In genomic region chr7:131300078-131300477, GRCh38 we compare ENCODE assay signal across 26 cellular contexts. TPM values are rescaled to one million over a fixed set of nuclear protein-coding genes. Genes with fewer than 3 reads are reported as not detected.
DNase-seq lines count a peak whose midpoint lies in the region; ATAC-seq and TF ChIP-seq lines count a peak whose summit lies in the region.
"Had no signal": no experiment of that assay in that cellular context is flagged by ENCODE, and none has a peak within 500 bp of the region (broad histone marks: within the 10 kb centered on the region; RNA-seq: fewer than 3 reads in every experiment).

No MANE protein-coding gene starts in this region.

- H2AFZ ChIP-seq in GM23338 = no peak overlapping the region
- no peak overlapping the region for H2AFZ ChIP-seq in H9 (ENCODE audit: low read length)
- H2AFZ ChIP-seq in mammary epithelial cell (ENCODE audit: low read depth, low read length) = no peak overlapping the region

- H2BK20ac ChIP-seq in H9 (ENCODE audit: low read depth, low read length, poor library complexity, severe bottlenecking) = no peak overlapping the region

- DNase-seq in GM23338 (ENCODE audit: low spot score) = no peak
- no peak for DNase-seq in H9
- no peak for DNase-seq in WTC11 (ENCODE audit: low spot score)
- no peak for DNase-seq in psoas muscle
- no peak for DNase-seq in activated naive CD4-positive, alpha-beta T cell treated with anti-CD3 and anti-CD28 coated beads, Interleukin-2, amount 50 U/mL, for 16 hours
- no peak for DNase-seq in mammary epithelial cell
- DNase-seq: 8988T; ACHN; BE2C; C1 segment of cervical spinal cord; CD4-positive, alpha-beta memory T cell; CD4-positive, CD25-positive, alpha-beta regulatory T cell; CD8-positive, alpha-beta memory T cell; COR-L47; DMS 273 treated with DMSO at 0.1 percent for 48 hours; DMS153; DMS53; DMS79; DND-41; EL; GDM1 had no signal

- peak overlapping the region; percentile 16 for H3K27ac Mint-ChIP-seq in GM23338
- H3K27ac Mint-ChIP-seq in H9 = peak overlapping the region in 2 of 3 experiments; percentile 56 to 68; a peak in 4 of 7 replicates
- peak overlapping the region; percentile 20 for H3K27ac Mint-ChIP-seq in WTC11
- H3K27ac Mint-ChIP-seq: CD14-positive monocyte; CD4-positive, CD25-positive, alpha-beta regulatory T cell; CD8-positive, alpha-beta memory T cell had no signal

- H3K79me2 ChIP-seq in GM23338 (replicated peaks; ENCODE audit: insufficient read depth) (no peaks in the 10 kb centered on the region), H9 (ENCODE audit: insufficient read depth, low read length) (no peaks in the 10 kb centered on the region), mammary epithelial cell (ENCODE audit: insufficient read depth, low read length) (no peaks in the 10 kb centered on the region)

- intact Hi-C loops in psoas muscle (cut with DNase I) = loop anchor here in 1 of 2 donors (10.0 kb wide), 1 partner anchor 195 kb away; no protein-coding TSS in a partner anchor
- intact Hi-C loops in mammary epithelial cell (cut with micrococcal nuclease) = no loop called here

- H3K4me2 ChIP-seq in GM23338 (no peak overlapping the region), H9 (ENCODE audit: insufficient read depth, insufficient read length, low read length) (no peak overlapping the region), mammary epithelial cell (ENCODE audit: insufficient read depth, low read depth, low read length) (no peak overlapping the region)
- H3K4me2 ChIP-seq: BLaER1 had no signal

- H3K27me3 ChIP-seq in GM23338 (ENCODE audit: insufficient read depth) (no peaks in the 10 kb centered on the region), H9 (ENCODE audit: insufficient read depth, low read length) (no peaks in the 10 kb centered on the region), psoas muscle (ENCODE audit: insufficient read depth in 3 of 3, low read length in 2 of 3) (no peaks in the 10 kb centered on the region), mammary epithelial cell (ENCODE audit: insufficient read depth, low read length) (no peaks in the 10 kb centered on the region)
- H3K27me3 ChIP-seq: BE2C, BLaER1 had no signal

- no peak overlapping the region for H3T11ph ChIP-seq in H9 (ENCODE audit: low read length)

- H3K4me3 Mint-ChIP-seq in GM23338 = no peak overlapping the region
- H3K4me3 Mint-ChIP-seq in H9 = no peak overlapping the region; a peak in 1 of 5 replicates
- H3K4me3 Mint-ChIP-seq in WTC11 = no peak overlapping the region
- H3K4me3 Mint-ChIP-seq: CD14-positive monocyte; CD4-positive, alpha-beta memory T cell; CD4-positive, CD25-positive, alpha-beta regulatory T cell; CD8-positive, alpha-beta memory T cell had no signal

- no peaks in the 10 kb centered on the region for H3K36me3 Mint-ChIP-seq in GM23338 (ENCODE audit: low read depth)
- H3K36me3 Mint-ChIP-seq in H9 (ENCODE audit: insufficient read depth in 1 of 3, low read depth in 3 of 3) = no peaks in the 10 kb centered on the region
- no peaks in the 10 kb centered on the region for H3K36me3 Mint-ChIP-seq in WTC11
- H3K36me3 Mint-ChIP-seq: CD14-positive monocyte; CD4-positive, alpha-beta memory T cell; CD4-positive, CD25-positive, alpha-beta regulatory T cell; CD8-positive, alpha-beta memory T cell had no signal

- H2BK15ac ChIP-seq in H9 (ENCODE audit: low read depth, low read length) = no peak overlapping the region

- no peak overlapping the region for H2BK120ac ChIP-seq in H9 (ENCODE audit: low read depth, low read length, poor library complexity, severe bottlenecking)

- no peak overlapping the region for H3K4me3 ChIP-seq in GM23338
- no peak overlapping the region for H3K4me3 ChIP-seq in psoas muscle
- no peak overlapping the region for H3K4me3 ChIP-seq in mammary epithelial cell (replicated peaks in 1 of 3; ENCODE audit: insufficient read depth in 1 of 3, low read depth in 2 of 3, low read length in 3 of 3)
- H3K4me3 ChIP-seq: BLaER1, GM12878 had no signal

- in situ Hi-C loops in mammary epithelial cell (cut with MboI; ENCODE audit: low sequenced_read_pairs in 2 of 2) = loop anchor here in 1 of 2 donors (25.0 kb wide), 1 partner anchor 213 kb away; no protein-coding TSS in a partner anchor

- no peak overlapping the region for H4K8ac ChIP-seq in H9 (replicated peaks; ENCODE audit: insufficient read length, low read depth, low read length)

- no peak overlapping the region for H2BK5ac ChIP-seq in H9 (ENCODE audit: insufficient read length, low read length)

- TF ChIP-seq CTCF in GM23338 (conservative IDR thresholded peaks at IDR 0.05; ENCODE audit: low read depth in 2 of 2) (no peak), H9 (conservative IDR thresholded peaks at IDR 0.05) (no peak), WTC11 (IDR thresholded peaks at IDR 0.05) (no peak), psoas muscle (IDR thresholded peaks at IDR 0.05) (no peak), mammary epithelial cell (conservative IDR thresholded peaks at IDR 0.05 in 1 of 2, IDR thresholded peaks at IDR 0.05 in 1 of 2; ENCODE audit: extremely low read depth in 1 of 2, insufficient read depth in 1 of 2, low read depth in 1 of 2, low read length in 2 of 2) (no peak)

- dilution Hi-C loops in mammary epithelial cell (cut with HindIII; ENCODE audit: low sequenced_read_pairs) = no loop called here

- H3K79me1 ChIP-seq in H9 (ENCODE audit: insufficient read depth, low read depth, low read length, poor library complexity, severe bottlenecking) = no peaks in the 10 kb centered on the region

- no peak overlapping the region for H2BK12ac ChIP-seq in H9 (ENCODE audit: insufficient read length, low read depth, low read length)

- no peaks in the 10 kb centered on the region for H3K9me3 ChIP-seq in H9 (ENCODE audit: control insufficient read depth, low read depth, low read length)
- no peaks in the 10 kb centered on the region for H3K9me3 ChIP-seq in psoas muscle
- no peaks in the 10 kb centered on the region for H3K9me3 ChIP-seq in mammary epithelial cell (replicated peaks; ENCODE audit: insufficient read depth, low read length)
- H3K9me3 ChIP-seq: BE2C, BLaER1 had no signal

- H3K36me3 ChIP-seq in GM23338 (ENCODE audit: insufficient read depth) = no peaks in the 10 kb centered on the region
- H3K36me3 ChIP-seq in psoas muscle (ENCODE audit: insufficient read depth in 1 of 2, low read depth in 1 of 2) = no peaks in the 10 kb centered on the region
- H3K36me3 ChIP-seq in mammary epithelial cell (ENCODE audit: insufficient read depth, low read length) = no peaks in the 10 kb centered on the region
- H3K36me3 ChIP-seq: BE2C, BLaER1 had no signal

- CTCF ChIA-PET in WTC11 (lab: Charles Lee) = interaction anchor here (4.5 kb wide), 1 partner anchor 403 kb away, joined by 31 read pairs; no protein-coding TSS in a partner anchor
- CTCF ChIA-PET in mammary epithelial cell (lab: Charles Lee; ENCODE audit: low non-redundant PET) = no interaction called here

- no peak overlapping the region for H3K18ac ChIP-seq in H9 (ENCODE audit: insufficient read length, low read depth, low read length)

- H3K27me3 Mint-ChIP-seq in GM23338 (ENCODE audit: insufficient read depth, low read depth, poor library complexity) (peaks cover 6% of the 10 kb centered on the region), H9 (ENCODE audit: low read depth) (no peaks in the 10 kb centered on the region), WTC11 (ENCODE audit: low read depth) (no peaks in the 10 kb centered on the region)
- H3K27me3 Mint-ChIP-seq: CD4-positive, alpha-beta memory T cell; CD8-positive, alpha-beta memory T cell had no signal

- H3K4me1 ChIP-seq in GM23338 (ENCODE audit: insufficient read depth) = peaks cover 26% of the 10 kb centered on the region
- no peaks in the 10 kb centered on the region; the same call in 1 of the 2 replicates for H3K4me1 ChIP-seq in H9 (ENCODE audit: insufficient read depth, low read length)
- peaks cover 24% of the 10 kb centered on the region for H3K4me1 ChIP-seq in psoas muscle
- H3K4me1 ChIP-seq in mammary epithelial cell (ENCODE audit: insufficient read depth, low read length) = no peaks in the 10 kb centered on the region
- H3K4me1 ChIP-seq: BE2C, BLaER1 had no signal

- H3K14ac ChIP-seq in H9 (ENCODE audit: insufficient read depth, low read length) = no peak overlapping the region

- H3K23ac ChIP-seq in H9 (ENCODE audit: insufficient read length, low read depth, low read length) = no peak overlapping the region

- no peak overlapping the region for H4K5ac ChIP-seq in H9 (ENCODE audit: insufficient read length, low read depth, low read length)

- peaks cover 36% of the 10 kb centered on the region for H3K4me1 Mint-ChIP-seq in GM23338
- peaks cover 26 to 30% of the 10 kb centered on the region in 2 experiments for H3K4me1 Mint-ChIP-seq in H9
- H3K4me1 Mint-ChIP-seq in WTC11 = peaks cover 36% of the 10 kb centered on the region
- H3K4me1 Mint-ChIP-seq: CD4-positive, CD25-positive, alpha-beta regulatory T cell had no signal

- POLR2A ChIA-PET in WTC11 (lab: Charles Lee) = no interaction called here

- WGBS in H9 (ENCODE audit: extremely low coverage, insufficient read length, low lambda C conversion rate) = no CpG with 5 or more reads among the region's 2 CpGs
- 87 to 98% (median 91%) methylated on average over 2 of the region's 2 CpGs for WGBS in psoas muscle, 3 donors
- 90% methylated on average over 2 of the region's 2 CpGs for WGBS in mammary epithelial cell (ENCODE audit: low coverage, missing lambda C conversion rate)

- H3K9ac ChIP-seq in H9 (ENCODE audit: extremely low read depth, insufficient read length, low read length) = no peak overlapping the region
- no peak overlapping the region for H3K9ac ChIP-seq in mammary epithelial cell (ENCODE audit: insufficient read depth, low read length)
- H3K9ac ChIP-seq: BLaER1 had no signal

- H3F3A ChIP-seq in GM23338 (replicated peaks; ENCODE audit: low read depth) = no peaks in the 10 kb centered on the region

- no peak overlapping the region for H3K27ac ChIP-seq in GM23338 (ENCODE audit: low read depth)
- no peak overlapping the region for H3K27ac ChIP-seq in H9 (ENCODE audit: insufficient read length, low read depth, low read length)
- peak overlapping the region; percentile 67 for H3K27ac ChIP-seq in psoas muscle
- H3K27ac ChIP-seq in mammary epithelial cell (ENCODE audit: insufficient read depth, low read depth, low read length) = no peak overlapping the region
- H3K27ac ChIP-seq: BLaER1 had no signal

- no peak overlapping the region for H4K91ac ChIP-seq in H9 (ENCODE audit: insufficient read length, low read depth, low read length)

- H3K9me2 ChIP-seq in GM23338 (ENCODE audit: insufficient read depth) = no peaks in the 10 kb centered on the region

- ATAC-seq in GM23338 = no peak
- no peak for ATAC-seq in WTC11
- ATAC-seq in psoas muscle = no peak
- no peak for ATAC-seq in HG02981 (IDR thresholded peaks at IDR 0.05; ENCODE audit: unreplicated experiment)
- no peak for ATAC-seq in GM21723 (IDR thresholded peaks at IDR 0.05; ENCODE audit: unreplicated experiment)
- ATAC-seq: GM12878 had no signal

- H4K20me1 ChIP-seq in GM23338 (replicated peaks; ENCODE audit: insufficient read depth) (no peaks in the 10 kb centered on the region), H9 (ENCODE audit: control insufficient read depth, insufficient read depth, insufficient read length) (no peaks in the 10 kb centered on the region), mammary epithelial cell (ENCODE audit: insufficient read depth, low read length) (no peaks in the 10 kb centered on the region)
- H4K20me1 ChIP-seq: BLaER1 had no signal

- no peak overlapping the region for H2AK5ac ChIP-seq in H9 (ENCODE audit: insufficient read length, low read length)

- H3K4ac ChIP-seq in H9 (ENCODE audit: low read depth, low read length) = no peak overlapping the region

- no peak overlapping the region for H3K56ac ChIP-seq in H9 (ENCODE audit: insufficient read length, low read depth, low read length)

- no peaks in the 10 kb centered on the region for H3K23me2 ChIP-seq in H9 (ENCODE audit: insufficient read length, low read depth, low read length, poor library complexity, severe bottlenecking)

- H3K9me3 Mint-ChIP-seq in GM23338 (no peaks in the 10 kb centered on the region; the same call in 2 of the 3 replicates), H9 (no peaks in the 10 kb centered on the region), WTC11 (no peaks in the 10 kb centered on the region)
- H3K9me3 Mint-ChIP-seq: CD4-positive, alpha-beta memory T cell; CD4-positive, CD25-positive, alpha-beta regulatory T cell; CD8-positive, alpha-beta memory T cell had no signal

- no TSS peak for BruUV-seq in mammary epithelial cell (replicated peaks; lab: Mats Ljungman, UMichigan)

RNA-seq across cellular contexts. Expression of gene MKLN1, which starts 27.6 kb away (rescaled TPM):
- 31.5 and 46.5 TPM in 2 replicates for total RNA-seq in GM23338 (2014; rRNA removed; shearing (Covaris generic))
- 25.1 and 25.3 TPM in 2 replicates for polyA plus RNA-seq in GM23338 (2016; fragmentation: Nextera tagmentation; extraction: Ambion mirVana)
- 33.8 and 34.3 TPM in 2 replicates for total RNA-seq in H9 (2021)
- 37.6 to 40.9 TPM (median 40.5 TPM) in 3 replicates for total RNA-seq in WTC11 (2021)
- total RNA-seq in psoas muscle = 10 to 100 TPM; 34.9 to 49.3 (median 45.3) TPM
- polyA plus RNA-seq in psoas muscle = 10 to 100 TPM; 14.7 to 70.8 (median 18.4) TPM
- 10 to 100 TPM; 33.9 to 38.0 TPM for total RNA-seq in mammary epithelial cell
- polyA plus RNA-seq in mammary epithelial cell = 19.2 TPM
- 43.3 TPM for polyA minus RNA-seq in mammary epithelial cell
